ENCODE assay signal across 1 cellular context in the genomic region with DNA sequence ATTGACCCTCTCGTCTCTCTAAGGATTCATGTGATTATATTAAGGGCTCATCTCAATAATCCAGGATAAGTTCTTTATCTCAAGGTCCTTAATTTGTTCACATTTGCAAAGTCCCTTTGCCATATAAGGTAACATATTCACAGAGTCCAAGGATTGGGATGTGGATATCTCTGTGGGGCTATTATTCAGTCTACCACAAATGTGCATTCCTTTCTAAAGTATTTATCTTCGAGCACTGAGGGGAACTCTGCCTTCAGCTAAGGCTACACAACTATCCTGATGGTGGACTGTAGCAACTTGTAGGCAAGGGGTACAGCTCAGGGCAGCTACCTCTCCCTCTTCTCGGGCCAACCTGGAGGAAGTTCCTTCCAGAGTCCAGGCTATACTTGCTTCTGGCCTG. TPM values are rescaled to one million over a fixed set of nuclear protein-coding genes. Genes with fewer than 3 reads are reported as not detected.
"Had no signal": no experiment of that assay in that cellular context is flagged by ENCODE, and none has a peak within 500 bp of the region (broad histone marks: within the 10 kb centered on the region; RNA-seq: fewer than 3 reads in every experiment).

No MANE protein-coding gene starts in this region.

RNA-seq across cellular contexts. Expression of a gene that starts 53.2 kb away (rescaled TPM):
- total RNA-seq: Right ventricle myocardium superior had no signal
